Comparison of ENCODE assay signal across 19 cellular contexts in the genomic region with DNA sequence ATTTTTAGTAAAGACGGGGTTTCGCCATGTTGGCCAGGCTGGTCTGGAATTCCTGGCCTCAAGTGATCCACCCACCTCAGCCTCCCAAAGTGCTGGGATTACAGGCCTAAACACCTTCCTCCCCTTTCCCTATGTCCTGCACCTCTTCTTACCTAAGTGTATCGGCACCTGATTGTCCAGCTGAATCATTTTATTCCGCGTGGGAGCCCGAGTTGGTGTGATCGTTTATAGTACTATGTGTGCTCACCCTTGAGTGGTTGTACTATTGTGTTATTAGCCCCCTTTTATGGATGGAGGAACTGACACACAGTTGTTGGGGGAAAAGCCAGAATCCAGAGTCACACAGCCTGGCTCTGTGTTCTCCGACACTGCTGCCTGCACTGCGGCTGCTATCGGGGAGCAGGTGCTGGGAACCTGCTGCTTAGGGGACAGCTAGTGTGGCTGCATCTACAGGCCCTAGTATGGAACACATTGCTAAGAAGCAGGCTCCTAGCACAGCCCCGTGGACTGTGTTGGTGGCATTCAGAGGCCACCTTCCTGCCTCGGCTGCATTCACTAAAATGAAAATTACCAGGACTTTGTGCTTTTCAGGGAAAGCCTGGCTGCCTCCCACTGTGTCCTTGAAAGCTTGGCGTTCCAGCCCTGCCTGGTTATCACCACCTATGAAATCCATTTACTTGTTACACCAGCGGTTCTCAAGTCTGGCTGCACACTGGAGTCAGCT. TPM values are rescaled to one million over a fixed set of nuclear protein-coding genes. Genes with fewer than 3 reads are reported as not detected.
DNase-seq lines count a peak whose midpoint lies in the region; TF ChIP-seq lines count a peak whose summit lies in the region.
"Had no signal": no experiment of that assay in that cellular context is flagged by ENCODE, and none has a peak within 500 bp of the region (broad histone marks: within the 10 kb centered on the region; RNA-seq: fewer than 3 reads in every experiment).

No MANE protein-coding gene starts in this region.

- intact Hi-C loops in vagina (cut with DNase I) = no loop called here

- no peak overlapping the region for H2AFZ ChIP-seq in neural progenitor cell (replicated peaks)

- H3K4me1 ChIP-seq in HEK293 (ENCODE audit: control insufficient read depth, insufficient read depth, low read length) (no peaks in the 10 kb centered on the region), neural progenitor cell (no peaks in the 10 kb centered on the region), vagina (peaks cover 13% of the 10 kb centered on the region)

- H3K4me3 Mint-ChIP-seq in neural progenitor cell = no peak overlapping the region
- H3K4me3 Mint-ChIP-seq: activated naive CD8-positive, alpha-beta T cell; nephron had no signal

- CTCF ChIA-PET in HEK293 (lab: Yijun Ruan, JAX) = interaction anchor here (0.6 to 5.0 kb wide), 6 partner anchors 8 to 295 kb away, joined by 3 to 43 read pairs (median 3); no protein-coding TSS in a partner anchor

- H3K27me3 ChIP-seq in neural progenitor cell = no peaks in the 10 kb centered on the region
- H3K27me3 ChIP-seq in vagina = no peaks in the 10 kb centered on the region
- H3K27me3 ChIP-seq: esophagus muscularis mucosa had no signal

- no peak overlapping the region for H3K4me2 ChIP-seq in neural progenitor cell

- peaks cover 49% of the 10 kb centered on the region for H3K4me1 Mint-ChIP-seq in neural progenitor cell

- H3K36me3 ChIP-seq in HEK293 (ENCODE audit: control insufficient read depth in 2 of 2, insufficient read depth in 1 of 2, low read length in 2 of 2) = peaks cover 27 to 47% of the 10 kb centered on the region in 2 experiments
- H3K36me3 ChIP-seq in neural progenitor cell = peaks cover 15% of the 10 kb centered on the region
- peaks cover 0 to 41% of the 10 kb centered on the region in 2 donors for H3K36me3 ChIP-seq in vagina

- peaks cover 14% of the 10 kb centered on the region for H3K27me3 Mint-ChIP-seq in neural progenitor cell (ENCODE audit: insufficient read depth, low read depth)
- H3K27me3 Mint-ChIP-seq: activated naive CD8-positive, alpha-beta T cell had no signal

- H3K36me3 Mint-ChIP-seq in neural progenitor cell = peaks cover 25% of the 10 kb centered on the region

- peaks cover 5% of the 10 kb centered on the region for H3K79me2 ChIP-seq in neural progenitor cell (ENCODE audit: low read depth)

- POLR2A ChIA-PET in HEK293 (lab: Yijun Ruan, JAX) = interaction anchor here (1.2 to 1.4 kb wide), 2 partner anchors 8 to 18 kb away, joined by 3 to 5 read pairs; no protein-coding TSS in a partner anchor

- H3K4me3 ChIP-seq in HEK293 (ENCODE audit: low read depth, low read length) (no peak overlapping the region), neural progenitor cell (no peak overlapping the region), vagina (no peak overlapping the region)
- H3K4me3 ChIP-seq: esophagus muscularis mucosa, lower lobe of right lung had no signal

- DNase-seq in NCI-H82 (lab: John Stamatoyannopoulos, UW) = peak; percentile 48
- no peak for DNase-seq in NCI-H82 treated with DMSO at 0.1 percent for 48 hours (lab: John Stamatoyannopoulos, UW; ENCODE audit: unreplicated experiment)
- DNase-seq in amniotic epithelial cell (ENCODE audit: low read depth) = peak; percentile 33
- no peak for DNase-seq in neural progenitor cell (ENCODE audit: low spot score)
- no peak for DNase-seq in pons (ENCODE audit: low spot score)
- DNase-seq in vagina (ENCODE audit: extremely low spot score in 2 of 2) = no peak
- no peak for DNase-seq in GF-D8 (lab: John Stamatoyannopoulos, UW)
- DNase-seq: 8988T; activated CD8-positive, alpha-beta memory T cell treated with anti-CD3 and anti-CD28 coated beads for 24 hours; H7; lower lobe of right lung; NCI-H2081; NCI-H774; SIG-M5; stimulated activated naive CD4-positive, alpha-beta T cell treated with Interleukin-2 at 50 U/mL for 16 hours had no signal

- no peak for TF ChIP-seq POLR2A in vagina (IDR thresholded peaks at IDR 0.05)

- H3K27ac Mint-ChIP-seq in neural progenitor cell = peak overlapping the region; percentile 44

- TF ChIP-seq CTCF in HEK293 (tag by site-specific recombination; IDR thresholded peaks at IDR 0.05) (no peak), neural progenitor cell (IDR thresholded peaks at IDR 0.05) (no peak), vagina (IDR thresholded peaks at IDR 0.05) (no peak)

- H3K27ac ChIP-seq in HEK293 (ENCODE audit: extremely low read depth, low read depth, low read length) = no peak overlapping the region
- H3K27ac ChIP-seq in neural progenitor cell = peak overlapping the region; percentile 75
- H3K27ac ChIP-seq in vagina = no peak overlapping the region
- H3K27ac ChIP-seq: lower lobe of right lung had no signal

- H3F3A ChIP-seq in neural progenitor cell (ENCODE audit: low read depth) = peaks cover 65% of the 10 kb centered on the region

- no peaks in the 10 kb centered on the region for H3K9me3 Mint-ChIP-seq in neural progenitor cell
- H3K9me3 Mint-ChIP-seq: nephron had no signal

- H3K9me3 ChIP-seq in HEK293 (ENCODE audit: control insufficient read depth, insufficient read depth, low read depth, low read length) (no peaks in the 10 kb centered on the region), neural progenitor cell (ENCODE audit: low read depth) (no peaks in the 10 kb centered on the region), vagina (no peaks in the 10 kb centered on the region)
- H3K9me3 ChIP-seq: esophagus muscularis mucosa, lower lobe of right lung had no signal

- H4K20me1 ChIP-seq in neural progenitor cell (ENCODE audit: low read depth) = peaks cover 50% of the 10 kb centered on the region

- no peak overlapping the region for H3K9ac ChIP-seq in neural progenitor cell

TF ChIP-seq in HEK293, 187 proteins besides CTCF, POLR2A, EP300 and RAD21:
- TF ChIP-seq ZNF670 (tag by site-specific recombination; IDR thresholded peaks at IDR 0.05; ENCODE audit: low read depth) (no peak), ZNF37A (tag by site-specific recombination; IDR thresholded peaks at IDR 0.05) (no peak), ZNF660 (tag by site-specific recombination; IDR thresholded peaks at IDR 0.05) (no peak), ZNF600 (tag by site-specific recombination; IDR thresholded peaks at IDR 0.05) (peak; percentile 88), ZNF10 (tag by site-specific recombination; IDR thresholded peaks at IDR 0.05) (peak; percentile 68; the same call in 1 of the 2 replicates), ZNF558 (tag by site-specific recombination; IDR thresholded peaks at IDR 0.05) (no peak), ZSCAN30 (tag by site-specific recombination; IDR thresholded peaks at IDR 0.05) (0 out of 2 replicates have a peak, but pooled peaks have one; percentile 43), ZNF514 (tag by site-specific recombination; IDR thresholded peaks at IDR 0.05) (no peak), WT1 (tag by site-specific recombination; IDR thresholded peaks at IDR 0.05) (no peak)
- TF ChIP-seq, protein P1, sequence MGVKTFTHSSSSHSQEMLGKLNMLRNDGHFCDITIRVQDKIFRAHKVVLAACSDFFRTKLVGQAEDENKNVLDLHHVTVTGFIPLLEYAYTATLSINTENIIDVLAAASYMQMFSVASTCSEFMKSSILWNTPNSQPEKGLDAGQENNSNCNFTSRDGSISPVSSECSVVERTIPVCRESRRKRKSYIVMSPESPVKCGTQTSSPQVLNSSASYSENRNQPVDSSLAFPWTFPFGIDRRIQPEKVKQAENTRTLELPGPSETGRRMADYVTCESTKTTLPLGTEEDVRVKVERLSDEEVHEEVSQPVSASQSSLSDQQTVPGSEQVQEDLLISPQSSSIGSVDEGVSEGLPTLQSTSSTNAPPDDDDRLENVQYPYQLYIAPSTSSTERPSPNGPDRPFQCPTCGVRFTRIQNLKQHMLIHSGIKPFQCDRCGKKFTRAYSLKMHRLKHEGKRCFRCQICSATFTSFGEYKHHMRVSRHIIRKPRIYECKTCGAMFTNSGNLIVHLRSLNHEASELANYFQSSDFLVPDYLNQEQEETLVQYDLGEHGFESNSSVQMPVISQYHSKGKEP (tag by site-specific recombination; IDR thresholded peaks at IDR 0.05) = no peak
- TF ChIP-seq, protein P2, sequence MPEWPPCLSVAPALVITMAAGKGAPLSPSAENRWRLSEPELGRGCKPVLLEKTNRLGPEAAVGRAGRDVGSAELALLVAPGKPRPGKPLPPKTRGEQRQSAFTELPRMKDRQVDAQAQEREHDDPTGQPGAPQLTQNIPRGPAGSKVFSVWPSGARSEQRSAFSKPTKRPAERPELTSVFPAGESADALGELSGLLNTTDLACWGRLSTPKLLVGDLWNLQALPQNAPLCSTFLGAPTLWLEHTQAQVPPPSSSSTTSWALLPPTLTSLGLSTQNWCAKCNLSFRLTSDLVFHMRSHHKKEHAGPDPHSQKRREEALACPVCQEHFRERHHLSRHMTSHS (tag by site-specific recombination; IDR thresholded peaks at IDR 0.05) = no peak
TF ChIP-seq in HEK293: peak in this region for 3.

RNA-seq across cellular contexts. Expression of a gene that starts 21.6 kb away (rescaled TPM):
- 1,414 and 2,157 TPM in 2 replicates for total RNA-seq in neural progenitor cell (ENCODE audit: low replicate concordance)
- 558 TPM for total RNA-seq in vagina

RNA-seq across cellular contexts. Expression of a gene that starts 39.4 kb away (rescaled TPM):
- total RNA-seq in neural progenitor cell (ENCODE audit: low replicate concordance) = 29.8 and 46.5 TPM in 2 replicates
- total RNA-seq in vagina = 80.3 TPM

Comparison
In these comparisons a context has a peak if more than half of its experiments do, and no peak if none do; other contexts are left out.
1. DNase-seq: peak in NCI-H82 (single experiment) and amniotic epithelial cell (single experiment); none in NCI-H82 treated with DMSO at 0.1 percent for 48 hours (single experiment), neural progenitor cell (single experiment), pons (single experiment), vagina (0 of 2) and GF-D8 (single experiment).